Comparison of ENCODE assay signal across 9 cellular contexts in the genomic region with DNA sequence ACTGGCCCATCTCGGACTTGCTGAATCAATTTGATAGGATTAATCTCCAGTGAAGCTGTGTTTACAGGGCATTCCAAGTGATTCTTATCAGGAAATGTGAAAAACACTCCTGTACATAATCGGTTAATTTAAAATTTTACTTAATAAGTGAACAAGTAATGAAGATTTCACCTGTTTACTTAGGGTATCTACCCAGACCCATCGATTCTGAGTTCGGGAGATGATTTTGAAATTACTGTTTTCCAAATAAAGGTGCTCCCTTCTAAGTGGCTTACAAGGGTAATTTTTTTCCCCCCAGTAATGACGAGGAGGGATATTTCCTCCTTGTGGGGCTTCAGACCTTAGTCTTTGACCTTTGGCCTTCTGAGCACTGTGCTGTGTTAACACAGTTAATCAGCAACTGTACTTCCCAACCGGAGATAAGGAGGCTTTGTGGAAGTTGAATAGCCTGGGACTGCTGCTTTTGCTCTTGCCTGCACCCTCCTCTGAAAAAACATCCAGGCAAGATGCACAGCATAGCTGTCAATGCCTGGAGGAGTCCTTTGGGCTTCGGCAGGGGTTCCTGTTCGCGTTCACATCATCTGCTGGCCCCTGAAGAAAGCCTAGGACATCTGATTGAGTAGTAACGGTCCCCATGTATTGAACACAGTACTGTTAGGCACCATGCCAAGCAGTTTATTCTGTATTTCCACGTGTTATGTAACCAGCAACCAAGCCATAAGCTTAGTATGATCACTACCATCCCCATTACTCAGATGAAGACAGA. TPM values are rescaled to one million over a fixed set of nuclear protein-coding genes. Genes with fewer than 3 reads are reported as not detected.
DNase-seq lines count a peak whose midpoint lies in the region; ATAC-seq, FAIRE-seq and TF ChIP-seq lines count a peak whose summit lies in the region.
"Had no signal": no experiment of that assay in that cellular context is flagged by ENCODE, and none has a peak within 500 bp of the region (broad histone marks: within the 10 kb centered on the region; RNA-seq: fewer than 3 reads in every experiment).

No MANE protein-coding gene starts in this region.

- TF ChIP-seq CTCF in BE2C (IDR thresholded peaks at IDR 0.05; ENCODE audit: low read depth, low read length) (no peak), K562 (IDR thresholded peaks at IDR 0.05 in 2 of 3, conservative IDR thresholded peaks at IDR 0.05 in 1 of 3; ENCODE audit: insufficient read depth in 2 of 3, low read depth in 1 of 3, low read length in 3 of 3) (no peak), mesothelial cell of epicardium (IDR thresholded peaks at IDR 0.05; ENCODE audit: unreplicated experiment) (no peak)

- H3K4me3 Mint-ChIP-seq in mesothelial cell of epicardium = peak overlapping the region; percentile 92

- 0 out of 2 replicates have a peak, but pooled peaks have one; percentile 18 for TF ChIP-seq EP300 in K562 (IDR thresholded peaks at IDR 0.05; ENCODE audit: low read length)

- H3K27ac Mint-ChIP-seq in mesothelial cell of epicardium = peak overlapping the region; percentile 43

- no peaks in the 10 kb centered on the region for H3K9me3 ChIP-seq in BE2C
- H3K9me3 ChIP-seq in HUES6 (ENCODE audit: control insufficient read depth, insufficient read depth, low read depth, low read length) = no peaks in the 10 kb centered on the region
- H3K9me3 ChIP-seq in K562 (replicated peaks; ENCODE audit: control insufficient read depth, insufficient read depth, low read depth, low read length) = no peaks in the 10 kb centered on the region

- H3K79me2 ChIP-seq in K562 (ENCODE audit: control insufficient read depth, insufficient read depth, low read length) = peaks cover 21% of the 10 kb centered on the region

- no peaks in the 10 kb centered on the region for H3K9me3 Mint-ChIP-seq in mesothelial cell of epicardium
- H3K9me3 Mint-ChIP-seq: activated naive CD4-positive, alpha-beta T cell treated with anti-CD3 and anti-CD28 coated beads, Interleukin-2, amount 50 U/mL, for 72 hours had no signal

- no peak for TF ChIP-seq POLR2A in K562 (conservative IDR thresholded peaks at IDR 0.05)
- no peak for TF ChIP-seq POLR2A in H54 (IDR thresholded peaks at IDR 0.05; ENCODE audit: low read depth, low read length)

- H3K4me3 ChIP-seq in BE2C (ENCODE audit: low read depth, low read length) (peak overlapping the region; percentile 97), HUES6 (ENCODE audit: low read depth, low read length) (peak overlapping the region; percentile 89; the same call in 1 of the 2 replicates), K562 (peak overlapping the region; percentile 3; the same call in 1 of the 2 replicates)

- H3K27me3 ChIP-seq in BE2C (no peaks in the 10 kb centered on the region), HUES6 (ENCODE audit: control insufficient read depth, insufficient read depth, low read length) (no peaks in the 10 kb centered on the region), K562 (ENCODE audit: control insufficient read depth in 2 of 2, insufficient read depth in 2 of 2, low read length in 2 of 2) (no peaks in the 10 kb centered on the region)

- intact Hi-C loops in K562 (cut with micrococcal nuclease) = no loop called here

- H3K4me1 Mint-ChIP-seq in mesothelial cell of epicardium = peaks cover 28% of the 10 kb centered on the region

- peaks cover 10% of the 10 kb centered on the region for H3K36me3 ChIP-seq in BE2C
- H3K36me3 ChIP-seq in HUES6 (ENCODE audit: control insufficient read depth, insufficient read depth, low read length) = peaks cover 4% of the 10 kb centered on the region; the same call in 1 of the 2 replicates
- peaks cover 13% of the 10 kb centered on the region; the same call in 2 of the 3 replicates for H3K36me3 ChIP-seq in K562 (ENCODE audit: control insufficient read depth, insufficient read depth, low read length)

- H3K9ac ChIP-seq in HUES6 (ENCODE audit: low read length) (no peak overlapping the region), K562 (ENCODE audit: insufficient read depth in 1 of 2, low read depth in 2 of 2, low read length in 2 of 2) (peak overlapping the region in 1 of 2 experiments; percentile 5; a peak in 2 of 4 replicates)

- no peak for ATAC-seq in K562
- ATAC-seq: activated naive CD4-positive, alpha-beta T cell treated with anti-CD3 and anti-CD28 coated beads, Interleukin-2, amount 50 U/mL, for 72 hours had no signal

- peak overlapping the region; percentile 71 for H3K4me2 ChIP-seq in K562 (ENCODE audit: insufficient read depth, low read length)

- H3K27me3 Mint-ChIP-seq in mesothelial cell of epicardium (ENCODE audit: low read depth) = no peaks in the 10 kb centered on the region

- H4K20me1 ChIP-seq in K562 (replicated peaks; ENCODE audit: control insufficient read depth, insufficient read depth, low read length) = peaks cover 9% of the 10 kb centered on the region

- in situ Hi-C loops in K562 (cut with MboI) = no loop called here

- no peak for TF ChIP-seq RAD21 in K562 (CRISPR knock-in tag; conservative IDR thresholded peaks at IDR 0.05 in 1 of 2, IDR thresholded peaks at IDR 0.05 in 1 of 2)

- no TSS peak for BruUV-seq in K562 (replicated peaks; lab: Mats Ljungman, UMichigan)

- CTCF ChIA-PET in K562 (lab: Yijun Ruan, JAX; ENCODE audit: low intra/inter-chr PET ratio) = no interaction called here

- H3K27ac ChIP-seq in HUES6 (ENCODE audit: low read depth, low read length) (no peak overlapping the region), K562 (ENCODE audit: extremely low read depth, low read depth, low read length) (0 out of 3 replicates have a peak overlapping the region, but pooled peaks have one; percentile 18)

- no peak overlapping the region for H2AFZ ChIP-seq in K562 (ENCODE audit: low read depth, low read length)

- H3K4me1 ChIP-seq in BE2C = peaks cover 2% of the 10 kb centered on the region; the same call in 1 of the 2 replicates
- H3K4me1 ChIP-seq in HUES6 (ENCODE audit: control insufficient read depth, insufficient read depth, low read length) = peaks cover 4% of the 10 kb centered on the region; the same call in 1 of the 2 replicates
- peaks cover 29 to 46% of the 10 kb centered on the region in 2 experiments for H3K4me1 ChIP-seq in K562 (replicated peaks in 1 of 2; ENCODE audit: control insufficient read depth in 2 of 2, insufficient read depth in 2 of 2, low read length in 2 of 2)

- POLR2A ChIA-PET in K562 (lab: Yijun Ruan, JAX) = interaction anchor here (0.6 kb wide), 2 partner anchors 10 to 103 kb away, joined by 3 read pairs; no protein-coding TSS in a partner anchor

- WGBS in K562 (ENCODE audit: insufficient coverage, low coverage, missing lambda C conversion rate) = 20% methylated on average over 11 of the region's 11 CpGs

- H3K9me1 ChIP-seq in K562 (ENCODE audit: control insufficient read depth, insufficient read depth, low read length) = no peaks in the 10 kb centered on the region

- no peak for DNase-seq in BE2C
- DNase-seq in K562 (ENCODE audit: extremely low read depth in 1 of 4, low spot score in 3 of 4) = peak in 1 of 4 experiments; percentile 62
- DNase-seq in mesothelial cell of epicardium (ENCODE audit: low spot score in 2 of 2, unreplicated experiment in 2 of 2) = no peak
- no peak for DNase-seq in H54 (ENCODE audit: insufficient read length, low spot score)
- DNase-seq in stimulated activated CD4-positive, alpha-beta T cell treated with anti-CD3 and anti-CD28 coated beads, Interleukin-4, amount 100 ng/mL, for 1 hour = no peak
- no peak for DNase-seq in dedifferentiated amniotic fluid mesenchymal stem cell (ENCODE audit: extremely low spot score)
- DNase-seq in globus pallidus (ENCODE audit: low spot score) = no peak

- peaks cover 4% of the 10 kb centered on the region for H3K36me3 Mint-ChIP-seq in mesothelial cell of epicardium

- FAIRE-seq in K562 (lab: Jason Lieb, UNC) (peak; percentile 85), H54 (lab: Jason Lieb, UNC) (no peak)

RNA-seq across cellular contexts. Expression of a gene that starts 1.8 kb away (rescaled TPM):
- polyA plus RNA-seq in BE2C (2012; ENCODE audit: insufficient read depth, insufficient read length, low read depth) = 123 TPM
- total RNA-seq in K562 (2011; cell fraction: chromatin; rRNA removed; ENCODE audit: low replicate concordance) = 5.4 and 10.8 TPM in 2 replicates
- 15.9 and 20.5 TPM in 2 replicates for total RNA-seq in K562 (2011; cell fraction: nucleolus; rRNA removed)
- total RNA-seq in K562 (2011; cell fraction: nucleoplasm; rRNA removed) = 9.8 and 10.6 TPM in 2 replicates
- total RNA-seq in K562 (2014; rRNA removed) (20.9 and 25.9 TPM in 2 replicates), K562 (2014; rRNA removed; fragmentation: Illumina TruSeq; extraction: Trizol) (6.8 and 7.1 TPM in 2 replicates), K562 (2015; rRNA removed; fragmentation: Illumina TruSeq; extraction: Trizol) (10.7 and 11.1 TPM in 2 replicates), K562 (2021) (9.6 and 12.1 TPM in 2 replicates), mesothelial cell of epicardium (21.3 to 24.1 TPM (median 23.1 TPM) in 3 replicates)
- polyA plus RNA-seq in K562 (2011; rRNA removed) (8.0 and 11.2 TPM in 2 replicates), K562 (2014; fragmentation: Illumina TruSeq; extraction: Trizol) (6.7 and 7.1 TPM in 2 replicates), K562 (2014; fragmentation: Nextera tagmentation; extraction: Ambion mirVana) (1 to 10 TPM; 2.2 to 3.5 TPM), K562 (2014; rRNA removed) (14.3 and 14.8 TPM in 2 replicates)
- 10.1 and 27.8 TPM in 2 replicates for polyA plus RNA-seq in K562 (2011; cell fraction: cytosol; rRNA removed)
- polyA plus RNA-seq in K562 (2011; cell fraction: nucleus; rRNA removed) = 3.8 and 6.9 TPM in 2 replicates
- 9.2 and 12.0 TPM in 2 replicates for polyA plus RNA-seq in K562 (2012)
- 4.5 and 12.2 TPM in 2 replicates for polyA minus RNA-seq in K562 (2011; rRNA and poly(A)+ RNA removed)
- 9.6 and 13.4 TPM in 2 replicates for polyA minus RNA-seq in K562 (2011; cell fraction: cytosol; rRNA and poly(A)+ RNA removed)
- polyA minus RNA-seq in K562 (2011; cell fraction: nucleus; rRNA and poly(A)+ RNA removed) = 9.6 and 10.6 TPM in 2 replicates

RNA-seq across cellular contexts. Expression of a gene that starts 2.2 kb away (rescaled TPM):
- 69.6 TPM for polyA plus RNA-seq in BE2C (2012; ENCODE audit: insufficient read depth, insufficient read length, low read depth)
- 14.1 and 33.3 TPM in 2 replicates for total RNA-seq in K562 (2011; cell fraction: chromatin; rRNA removed; ENCODE audit: low replicate concordance)
- total RNA-seq in K562 (2011; cell fraction: nucleolus; rRNA removed) = 26.0 and 29.5 TPM in 2 replicates
- 15.7 and 17.2 TPM in 2 replicates for total RNA-seq in K562 (2011; cell fraction: nucleoplasm; rRNA removed)
- 25.5 and 32.6 TPM in 2 replicates for total RNA-seq in K562 (2014; rRNA removed)
- 5.6 and 7.2 TPM in 2 replicates for total RNA-seq in K562 (2014; rRNA removed; fragmentation: Illumina TruSeq; extraction: Trizol)
- total RNA-seq in K562 (2015; rRNA removed; fragmentation: Illumina TruSeq; extraction: Trizol) = 11.2 and 13.8 TPM in 2 replicates
- 18.9 and 23.5 TPM in 2 replicates for total RNA-seq in K562 (2021)
- 16.8 and 23.4 TPM in 2 replicates for polyA plus RNA-seq in K562 (2011; rRNA removed)
- polyA plus RNA-seq in K562 (2011; cell fraction: cytosol; rRNA removed) = 31.4 and 46.2 TPM in 2 replicates
- 31.5 and 38.2 TPM in 2 replicates for polyA plus RNA-seq in K562 (2011; cell fraction: nucleus; rRNA removed)
- polyA plus RNA-seq in K562 (2012) = 14.9 and 41.4 TPM in 2 replicates
- polyA plus RNA-seq in K562 (2014; fragmentation: Illumina TruSeq; extraction: Trizol) = 17.6 and 19.6 TPM in 2 replicates
- polyA plus RNA-seq in K562 (2014; fragmentation: Nextera tagmentation; extraction: Ambion mirVana) = under 1 TPM; 0.46 to 0.67 TPM
- 35.1 and 36.8 TPM in 2 replicates for polyA plus RNA-seq in K562 (2014; rRNA removed)
- 5.1 and 9.7 TPM in 2 replicates for polyA minus RNA-seq in K562 (2011; rRNA and poly(A)+ RNA removed)
- polyA minus RNA-seq in K562 (2011; cell fraction: cytosol; rRNA and poly(A)+ RNA removed) = 9.7 and 12.0 TPM in 2 replicates
- 9.0 and 11.1 TPM in 2 replicates for polyA minus RNA-seq in K562 (2011; cell fraction: nucleus; rRNA and poly(A)+ RNA removed)
- 27.8 to 29.8 TPM (median 29.7 TPM) in 3 replicates for total RNA-seq in mesothelial cell of epicardium

RNA-seq across cellular contexts. Expression of a gene that starts 35.3 kb away (rescaled TPM):
- polyA plus RNA-seq in BE2C (2012; ENCODE audit: insufficient read depth, insufficient read length, low read depth) = 0.42 TPM
- not detected in 2 replicates for total RNA-seq in K562 (2011; cell fraction: chromatin; rRNA removed; ENCODE audit: low replicate concordance)
- total RNA-seq in K562 (2011; cell fraction: nucleolus; rRNA removed) = not detected in 2 replicates
- not detected in 2 replicates for total RNA-seq in K562 (2011; cell fraction: nucleoplasm; rRNA removed)
- total RNA-seq in K562 (2014; rRNA removed) (not detected in 2 replicates), K562 (2014; rRNA removed; fragmentation: Illumina TruSeq; extraction: Trizol) (not detected in 2 replicates), K562 (2015; rRNA removed; fragmentation: Illumina TruSeq; extraction: Trizol) (not detected in 2 replicates), K562 (2021) (not detected in 2 replicates), mesothelial cell of epicardium (0.34 to 0.63 TPM (median 0.35 TPM) in 3 replicates)
- polyA plus RNA-seq in K562 (2011; rRNA removed) (not detected in 2 replicates), K562 (2014; fragmentation: Illumina TruSeq; extraction: Trizol) (not detected in 2 replicates), K562 (2014; fragmentation: Nextera tagmentation; extraction: Ambion mirVana) (not detected), K562 (2014; rRNA removed) (not detected in 2 replicates)
- polyA plus RNA-seq in K562 (2011; cell fraction: cytosol; rRNA removed) = 0.03 TPM in 1 of 2 replicates, not detected in the other
- polyA plus RNA-seq in K562 (2011; cell fraction: nucleus; rRNA removed) = 0.06 TPM in 1 of 2 replicates, not detected in the other
- polyA plus RNA-seq in K562 (2012) = 0.16 and 0.17 TPM in 2 replicates
- not detected in 2 replicates for polyA minus RNA-seq in K562 (2011; rRNA and poly(A)+ RNA removed)
- not detected in 2 replicates for polyA minus RNA-seq in K562 (2011; cell fraction: cytosol; rRNA and poly(A)+ RNA removed)
- polyA minus RNA-seq in K562 (2011; cell fraction: nucleus; rRNA and poly(A)+ RNA removed) = not detected in 2 replicates
- total RNA-seq: activated naive CD4-positive, alpha-beta T cell treated with anti-CD3 and anti-CD28 coated beads, Interleukin-2, amount 50 U/mL, for 72 hours had no signal

RNA-seq across cellular contexts. Expression of a gene that starts 43.1 kb away (rescaled TPM):
- polyA plus RNA-seq in BE2C (2012; ENCODE audit: insufficient read depth, insufficient read length, low read depth) = not detected
- total RNA-seq in K562 (2011; cell fraction: chromatin; rRNA removed; ENCODE audit: low replicate concordance) = 74.8 and 124 TPM in 2 replicates
- total RNA-seq in K562 (2011; cell fraction: nucleolus; rRNA removed) = 45.5 and 47.0 TPM in 2 replicates
- total RNA-seq in K562 (2011; cell fraction: nucleoplasm; rRNA removed) = 60.7 and 73.0 TPM in 2 replicates
- total RNA-seq in K562 (2014; rRNA removed) (94.6 and 105 TPM in 2 replicates), K562 (2014; rRNA removed; fragmentation: Illumina TruSeq; extraction: Trizol) (120 and 136 TPM in 2 replicates), K562 (2015; rRNA removed; fragmentation: Illumina TruSeq; extraction: Trizol) (96.2 and 98.5 TPM in 2 replicates), K562 (2021) (97.6 and 105 TPM in 2 replicates), mesothelial cell of epicardium (not detected in 3 replicates)
- polyA plus RNA-seq in K562 (2011; rRNA removed) (172 and 203 TPM in 2 replicates), K562 (2014; fragmentation: Illumina TruSeq; extraction: Trizol) (99.2 and 109 TPM in 2 replicates), K562 (2014; fragmentation: Nextera tagmentation; extraction: Ambion mirVana) (10 to 100 TPM; 25.4 to 36.7 TPM), K562 (2014; rRNA removed) (136 and 153 TPM in 2 replicates)
- polyA plus RNA-seq in K562 (2011; cell fraction: cytosol; rRNA removed) = 38.8 and 60.1 TPM in 2 replicates
- 161 and 234 TPM in 2 replicates for polyA plus RNA-seq in K562 (2011; cell fraction: nucleus; rRNA removed)
- 64.7 and 79.1 TPM in 2 replicates for polyA plus RNA-seq in K562 (2012)
- polyA minus RNA-seq in K562 (2011; rRNA and poly(A)+ RNA removed) = 102 and 105 TPM in 2 replicates
- polyA minus RNA-seq in K562 (2011; cell fraction: cytosol; rRNA and poly(A)+ RNA removed) = 36.7 and 46.0 TPM in 2 replicates
- 36.9 and 49.4 TPM in 2 replicates for polyA minus RNA-seq in K562 (2011; cell fraction: nucleus; rRNA and poly(A)+ RNA removed)

RNA-seq across cellular contexts. Expression of a gene that starts 46.1 kb away (rescaled TPM):
- polyA plus RNA-seq in BE2C (2012; ENCODE audit: insufficient read depth, insufficient read length, low read depth) = 438 TPM
- total RNA-seq in K562 (2011; cell fraction: chromatin; rRNA removed; ENCODE audit: low replicate concordance) = 40.1 and 114 TPM in 2 replicates
- 99.9 and 115 TPM in 2 replicates for total RNA-seq in K562 (2011; cell fraction: nucleolus; rRNA removed)
- 47.3 and 54.8 TPM in 2 replicates for total RNA-seq in K562 (2011; cell fraction: nucleoplasm; rRNA removed)
- total RNA-seq in K562 (2014; rRNA removed) = 115 and 140 TPM in 2 replicates
- total RNA-seq in K562 (2014; rRNA removed; fragmentation: Illumina TruSeq; extraction: Trizol) = 3.3 and 4.4 TPM in 2 replicates
- 36.1 and 41.8 TPM in 2 replicates for total RNA-seq in K562 (2015; rRNA removed; fragmentation: Illumina TruSeq; extraction: Trizol)
- total RNA-seq in K562 (2021) = 84.8 and 95.8 TPM in 2 replicates
- polyA plus RNA-seq in K562 (2011; rRNA removed) = 24.0 and 30.8 TPM in 2 replicates
- polyA plus RNA-seq in K562 (2011; cell fraction: cytosol; rRNA removed) = 57.0 and 157 TPM in 2 replicates
- 110 and 151 TPM in 2 replicates for polyA plus RNA-seq in K562 (2011; cell fraction: nucleus; rRNA removed)
- polyA plus RNA-seq in K562 (2012) = 64.4 and 77.9 TPM in 2 replicates
- 11.4 and 42.6 TPM in 2 replicates for polyA plus RNA-seq in K562 (2014; fragmentation: Illumina TruSeq; extraction: Trizol)
- polyA plus RNA-seq in K562 (2014; fragmentation: Nextera tagmentation; extraction: Ambion mirVana) = 1 to 10 TPM; 1.8 to 7.7 TPM
- 97.1 and 104 TPM in 2 replicates for polyA plus RNA-seq in K562 (2014; rRNA removed)
- polyA minus RNA-seq in K562 (2011; rRNA and poly(A)+ RNA removed) = 6.1 and 8.5 TPM in 2 replicates
- 31.0 and 38.0 TPM in 2 replicates for polyA minus RNA-seq in K562 (2011; cell fraction: cytosol; rRNA and poly(A)+ RNA removed)
- 27.2 and 34.2 TPM in 2 replicates for polyA minus RNA-seq in K562 (2011; cell fraction: nucleus; rRNA and poly(A)+ RNA removed)
- 62.9 to 65.3 TPM (median 63.6 TPM) in 3 replicates for total RNA-seq in mesothelial cell of epicardium

Comparison
In these comparisons a context has a peak if more than half of its experiments do, and no peak if none do; other contexts are left out.
1. H3K4me3 ChIP-seq: peak in every context shown above with its lines; median percentile 97 in BE2C; 89 in HUES6; 3 in K562.